Comparison of ENCODE assay signal across 15 cellular contexts in genomic region chr16:84312783-84313382, GRCh38. TPM values are rescaled to one million over a fixed set of nuclear protein-coding genes. Genes with fewer than 3 reads are reported as not detected.
DNase-seq lines count a peak whose midpoint lies in the region; ATAC-seq and TF ChIP-seq lines count a peak whose summit lies in the region.
"Had no signal": no experiment of that assay in that cellular context is flagged by ENCODE, and none has a peak within 500 bp of the region (broad histone marks: within the 10 kb centered on the region; RNA-seq: fewer than 3 reads in every experiment).

No MANE protein-coding gene starts in this region.

- H3K36me3 ChIP-seq in PC-9 (ENCODE audit: low read depth) (no peaks in the 10 kb centered on the region), suprapubic skin (no peaks in the 10 kb centered on the region), gastroesophageal sphincter (no peaks in the 10 kb centered on the region), Karpas-422 (ENCODE audit: insufficient read depth, low read length) (no peaks in the 10 kb centered on the region)

- H3K9me2 ChIP-seq in PC-9 (ENCODE audit: insufficient read depth) (no peaks in the 10 kb centered on the region), Karpas-422 (replicated peaks; ENCODE audit: insufficient read depth, low read length) (no peaks in the 10 kb centered on the region)

- TF ChIP-seq CTCF in PC-9 (conservative IDR thresholded peaks at IDR 0.05) (no peak), suprapubic skin (IDR thresholded peaks at IDR 0.05) (no peak), gastroesophageal sphincter (IDR thresholded peaks at IDR 0.05) (no peak)

- peak; percentile 51 for DNase-seq in DMS 273 (lab: John Stamatoyannopoulos, UW; ENCODE audit: unreplicated experiment)
- no peak for DNase-seq in DMS 273 treated with DMSO at 0.1 percent for 48 hours (lab: John Stamatoyannopoulos, UW)
- peak in 1 of 2 experiments; percentile 62 for DNase-seq in PC-9
- DNase-seq in suprapubic skin (ENCODE audit: low spot score in 2 of 2) = no peak
- DNase-seq in Karpas-422 = no peak
- DNase-seq in left lobe of liver (ENCODE audit: low spot score) = no peak
- DNase-seq: activated CD4-positive, alpha-beta T cell treated with anti-CD3 and anti-CD28 coated beads, Interleukin-2, amount 50 U/mL, for 48 hours; activated naive CD4-positive, alpha-beta T cell treated with anti-CD3 and anti-CD28 coated beads, Interleukin-2, amount 10 ng/mL, durations not matched to agents 7 days and 5 days; GDM1; naive thymus-derived CD8-positive, alpha-beta T cell; NCI-H1694 had no signal

- intact Hi-C loops in PC-9 (cut with micrococcal nuclease; ENCODE audit: unreplicated experiment) = no loop called here

- no peak overlapping the region for H3K4me3 ChIP-seq in PC-9
- peak overlapping the region; percentile 44; the same call in 1 of the 2 replicates for H3K4me3 ChIP-seq in iPS-18c (ENCODE audit: insufficient read depth, low read depth, low read length)
- peak overlapping the region; percentile 15 for H3K4me3 ChIP-seq in suprapubic skin
- peak overlapping the region in 1 of 2 donors; percentile 37 for H3K4me3 ChIP-seq in gastroesophageal sphincter
- H3K4me3 ChIP-seq in Karpas-422 (ENCODE audit: low read length) = no peak overlapping the region

- BruUV-seq in PC-9 (replicated peaks; lab: Mats Ljungman, UMichigan) = no TSS peak

- H3K9me3 ChIP-seq in PC-9 (ENCODE audit: insufficient read depth, low read depth) = no peaks in the 10 kb centered on the region
- no peaks in the 10 kb centered on the region for H3K9me3 ChIP-seq in iPS-18c (ENCODE audit: control insufficient read depth, insufficient read depth, low read length)
- H3K9me3 ChIP-seq in suprapubic skin = peaks cover 3% of the 10 kb centered on the region
- H3K9me3 ChIP-seq in gastroesophageal sphincter = peaks cover 0 to 2% (median 0%) of the 10 kb centered on the region in 3 donors
- H3K9me3 ChIP-seq in Karpas-422 (ENCODE audit: low read length) = no peaks in the 10 kb centered on the region

- CTCF ChIA-PET in PC-9 (lab: Charles Lee) = interaction anchor here (0.5 to 1.1 kb wide), 3 partner anchors 122 to 219 kb away, joined by 3 to 4 read pairs (median 4); partner anchors contain the start of genes ADAD2 and TAF1C

- H3K4me2 ChIP-seq in PC-9 = peak overlapping the region; percentile 53
- no peak overlapping the region for H3K4me2 ChIP-seq in Karpas-422 (ENCODE audit: low read depth, low read length, poor library complexity, severe bottlenecking)

- no peaks in the 10 kb centered on the region for H3K79me2 ChIP-seq in PC-9 (ENCODE audit: low read depth)
- H3K79me2 ChIP-seq in Karpas-422 (ENCODE audit: low read length) = no peaks in the 10 kb centered on the region

- H4K20me1 ChIP-seq in PC-9 (ENCODE audit: insufficient read depth) (no peaks in the 10 kb centered on the region), Karpas-422 (ENCODE audit: insufficient read depth, low read depth, low read length) (no peaks in the 10 kb centered on the region)

- no peak for ATAC-seq in gastroesophageal sphincter
- ATAC-seq in left lobe of liver = no peak
- ATAC-seq: naive thymus-derived CD8-positive, alpha-beta T cell; stimulated activated effector memory CD8-positive, alpha-beta T cell treated with anti-CD3 and anti-CD28 coated beads, Interleukin-12 subunit alpha, Interleukin-12 subunit beta, amount 100 ng/mL, for 72 hours had no signal

- H3K27ac ChIP-seq in PC-9 = no peak overlapping the region
- H3K27ac ChIP-seq in suprapubic skin = no peak overlapping the region
- peak overlapping the region in 1 of 4 donors; percentile 1 for H3K27ac ChIP-seq in gastroesophageal sphincter
- H3K27ac ChIP-seq in Karpas-422 (ENCODE audit: low read length) = no peak overlapping the region

- WGBS in suprapubic skin = 14% methylated on average over 4 of the region's 55 CpGs
- WGBS in gastroesophageal sphincter (ENCODE audit: low coverage in 1 of 2), 2 donors = no CpG with 5 or more reads among the region's 55 CpGs

- TF ChIP-seq POLR2A in suprapubic skin (IDR thresholded peaks at IDR 0.05) (no peak), gastroesophageal sphincter (IDR thresholded peaks at IDR 0.05) (no peak)

- H2AFZ ChIP-seq in PC-9 = no peak overlapping the region
- H2AFZ ChIP-seq in Karpas-422 (ENCODE audit: low read length) = no peak overlapping the region

- H3K4me1 ChIP-seq in PC-9 (replicated peaks; ENCODE audit: insufficient read depth) (no peaks in the 10 kb centered on the region), suprapubic skin (peaks cover 8% of the 10 kb centered on the region), gastroesophageal sphincter (peaks cover 0 to 25% (median 0%) of the 10 kb centered on the region in 3 donors), Karpas-422 (ENCODE audit: low read length) (no peaks in the 10 kb centered on the region)

- no peaks in the 10 kb centered on the region for H3F3A ChIP-seq in PC-9 (ENCODE audit: insufficient read depth, low read depth)

- POLR2A ChIA-PET in PC-9 (lab: Charles Lee; ENCODE audit: unreplicated experiment) = interaction anchor here (0.5 to 0.7 kb wide), 3 partner anchors 126 to 194 kb away, joined by 3 to 6 read pairs (median 3); partner anchors contain the start of gene TAF1C

- TF ChIP-seq EP300 in suprapubic skin (IDR thresholded peaks at IDR 0.05) = no peak
- no peak for TF ChIP-seq EP300 in gastroesophageal sphincter (IDR thresholded peaks at IDR 0.05)

- H3K27me3 ChIP-seq in PC-9 (ENCODE audit: insufficient read depth, low read depth) = no peaks in the 10 kb centered on the region
- peaks cover 28% of the 10 kb centered on the region for H3K27me3 ChIP-seq in suprapubic skin
- peaks cover 27% of the 10 kb centered on the region for H3K27me3 ChIP-seq in gastroesophageal sphincter
- no peaks in the 10 kb centered on the region for H3K27me3 ChIP-seq in Karpas-422 (ENCODE audit: low read length)

- no peak overlapping the region for H3K9ac ChIP-seq in Karpas-422 (ENCODE audit: low read length)

RNA-seq across cellular contexts. Expression of gene WFDC1, which starts 18.2 kb away (rescaled TPM):
- total RNA-seq in PC-9 (2021) (not detected in 2 replicates), suprapubic skin (1 to 10 TPM in 2 of 4 donors, under 1 TPM in 1, not detected in 1; 0.49 to 1.4 (median 1.3) TPM), gastroesophageal sphincter (10 to 100 TPM; 25.0 to 53.1 (median 38.2) TPM), left lobe of liver (1.4 TPM)
- not detected in 2 replicates for total RNA-seq in Karpas-422 (2014; rRNA removed; shearing (Covaris generic); ENCODE audit: low replicate concordance)
- total RNA-seq: A172; naive thymus-derived CD8-positive, alpha-beta T cell had no signal

RNA-seq across cellular contexts. Expression of gene ATP2C2, which starts 55.5 kb away (rescaled TPM):
- total RNA-seq in PC-9 (2021) (11.9 and 17.2 TPM in 2 replicates), suprapubic skin (10 to 100 TPM; 28.0 to 85.6 (median 40.3) TPM), gastroesophageal sphincter (1 to 10 TPM in 1 of 4 donors, under 1 TPM in 2, not detected in 1; 0.13 to 1.3 (median 0.31) TPM), left lobe of liver (0.18 TPM)
- total RNA-seq in Karpas-422 (2014; rRNA removed; shearing (Covaris generic); ENCODE audit: low replicate concordance) = not detected in 2 replicates
- total RNA-seq: A172; naive thymus-derived CD8-positive, alpha-beta T cell had no signal

Comparison
In these comparisons a context has a peak if more than half of its experiments do, and no peak if none do; other contexts are left out.
1. H3K4me3 ChIP-seq: peak in iPS-18c (single experiment) and suprapubic skin (single experiment); none in PC-9 (single experiment) and Karpas-422 (single experiment).
2. RNA of gene WFDC1, which starts 18.2 kb away (total RNA-seq): 25.0 to 53.1 TPM in gastroesophageal sphincter; 1.4 TPM in left lobe of liver (single experiment), 0.49 to 1.4 TPM in suprapubic skin, not detected in PC-9 and not detected in Karpas-422; every median in the first group is over 10 times any median in the second.